In the genomic region with DNA sequence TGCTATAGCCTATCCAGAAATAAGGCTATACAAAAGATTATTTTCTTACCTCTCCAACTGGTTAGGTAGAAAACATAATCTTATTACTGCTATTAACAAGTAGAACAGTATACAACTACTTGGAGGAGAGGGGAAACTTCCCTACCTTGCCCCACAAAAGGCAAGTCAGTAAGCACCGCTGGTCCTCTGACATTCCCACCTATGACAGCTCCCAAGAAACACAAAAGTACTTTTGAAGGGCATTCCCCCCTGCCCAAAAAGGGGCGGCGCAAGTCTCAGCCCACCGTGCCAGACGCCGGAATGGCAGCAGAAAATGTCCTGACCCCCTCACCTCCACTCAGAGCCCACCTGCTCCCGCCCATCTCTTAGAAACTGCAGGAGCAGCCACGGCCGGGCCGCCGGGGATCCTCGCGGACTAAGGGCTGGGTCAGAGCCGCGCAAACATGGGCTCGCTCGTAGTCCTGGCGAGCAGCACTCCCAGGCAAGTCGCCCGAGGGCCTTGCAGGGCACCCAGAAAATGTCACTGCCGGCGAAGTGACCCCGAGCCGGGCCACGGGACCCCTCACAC, we compare ENCODE assay signal across 8 cellular contexts. TPM values are rescaled to one million over a fixed set of nuclear protein-coding genes. Genes with fewer than 3 reads are reported as not detected.
DNase-seq lines count a peak whose midpoint lies in the region; ATAC-seq, FAIRE-seq and TF ChIP-seq lines count a peak whose summit lies in the region.

No MANE protein-coding gene starts in this region.

- no peak for TF ChIP-seq EP300 in ovary (IDR thresholded peaks at IDR 0.05)

- peaks cover 0 to 1% (median 0%) of the 10 kb centered on the region in 7 donors for H3K9me3 Mint-ChIP-seq in CD4-positive, CD25-positive, alpha-beta regulatory T cell

- H3K9me3 ChIP-seq in CD4-positive, CD25-positive, alpha-beta regulatory T cell (ENCODE audit: control insufficient read depth in 2 of 2, low read length in 2 of 2), result no peaks in the 10 kb centered on the region
- H3K9me3 ChIP-seq in ovary, result no peaks in the 10 kb centered on the region

- no peaks in the 10 kb centered on the region for H3K27me3 Mint-ChIP-seq in CD4-positive, CD25-positive, alpha-beta regulatory T cell

- TF ChIP-seq CTCF in WI38 (IDR thresholded peaks at IDR 0.05; ENCODE audit: low read depth, low read length) (no peak), ovary (IDR thresholded peaks at IDR 0.05) (no peak)

- 0% methylated on average over 25 of the region's 25 CpGs for WGBS in ovary, 3 donors

- H3K4me3 ChIP-seq in CD4-positive, CD25-positive, alpha-beta regulatory T cell (ENCODE audit: low read depth, low read length), result peak overlapping the region; percentile 90
- H3K4me3 ChIP-seq in WI38 (ENCODE audit: low read depth, low read length) (peak overlapping the region; percentile 95), ovary (peak overlapping the region; percentile 93)

- peaks cover 9% of the 10 kb centered on the region for H3K36me3 Mint-ChIP-seq in CD4-positive, CD25-positive, alpha-beta regulatory T cell

- H3K4me3 Mint-ChIP-seq in CD4-positive, CD25-positive, alpha-beta regulatory T cell, result peak overlapping the region; percentile 96 to 100 (median 98)

- peak; percentile 3 to 29 (median 9) for DNase-seq in CD4-positive, CD25-positive, alpha-beta regulatory T cell
- DNase-seq in glomerular visceral epithelial cell (ENCODE audit: extremely low spot score) (peak; percentile 9), ovary (peak in 1 of 5 donors; percentile 20), HTR-8/SVneo (ENCODE audit: insufficient read length, low spot score) (no peak), SKM-1 treated with dmso at 0.1 percent for 144 hours (lab: John Stamatoyannopoulos, UW; ENCODE audit: unreplicated experiment) (no peak)

- peak overlapping the region; percentile 66 for H3K27ac ChIP-seq in CD4-positive, CD25-positive, alpha-beta regulatory T cell (ENCODE audit: insufficient read depth, low read length, poor library complexity, severe bottlenecking)
- peak overlapping the region; percentile 72 to 85 for H3K27ac ChIP-seq in ovary

- peak overlapping the region; percentile 76 to 96 (median 95) for H3K27ac Mint-ChIP-seq in CD4-positive, CD25-positive, alpha-beta regulatory T cell

- intact Hi-C loops in ovary (cut with DNase I), result no loop called here

- H3K36me3 ChIP-seq in CD4-positive, CD25-positive, alpha-beta regulatory T cell (ENCODE audit: control insufficient read depth, insufficient read depth, low read length), result peaks cover 9% of the 10 kb centered on the region
- no peaks in the 10 kb centered on the region for H3K36me3 ChIP-seq in ovary

- peaks cover 21% of the 10 kb centered on the region for H3K4me1 ChIP-seq in CD4-positive, CD25-positive, alpha-beta regulatory T cell (ENCODE audit: control insufficient read depth, insufficient read depth, low read length, poor library complexity, severe bottlenecking)
- H3K4me1 ChIP-seq in ovary (ENCODE audit: insufficient read depth), result peaks cover 4% of the 10 kb centered on the region

- TF ChIP-seq POLR2A in ovary (IDR thresholded peaks at IDR 0.05), result no peak

- no peak for FAIRE-seq in HTR-8/SVneo (lab: Jason Lieb, UNC)

- peak; percentile 28 to 30 for ATAC-seq in CD4-positive, CD25-positive, alpha-beta regulatory T cell (ENCODE audit: low read depth in 2 of 2)
- ATAC-seq in GM19035 (IDR thresholded peaks at IDR 0.05; ENCODE audit: unreplicated experiment) (peak; percentile 43), HG03159 (IDR thresholded peaks at IDR 0.05; ENCODE audit: unreplicated experiment) (peak; percentile 46)

- no peaks in the 10 kb centered on the region for H3K27me3 ChIP-seq in CD4-positive, CD25-positive, alpha-beta regulatory T cell (ENCODE audit: control insufficient read depth, insufficient read depth, low read length)
- no peaks in the 10 kb centered on the region for H3K27me3 ChIP-seq in ovary

- H3K4me1 Mint-ChIP-seq in CD4-positive, CD25-positive, alpha-beta regulatory T cell, result peaks cover 19 to 42% (median 29%) of the 10 kb centered on the region in 4 donors

RNA-seq across cellular contexts. Expression of a gene that starts 0.4 kb away (rescaled TPM):
- 25.8 TPM for total RNA-seq in CD4-positive, CD25-positive, alpha-beta regulatory T cell
- 10 to 100 TPM; 14.0 to 24.0 (median 17.1) TPM for polyA plus RNA-seq in CD4-positive, CD25-positive, alpha-beta regulatory T cell
- total RNA-seq in ovary, result 10 to 100 TPM; 26.3 to 43.8 (median 37.3) TPM
- polyA plus RNA-seq in ovary, result 10 to 100 TPM; 32.7 to 35.3 TPM

RNA-seq across cellular contexts. Expression of a gene that starts 36.9 kb away (rescaled TPM):
- total RNA-seq in CD4-positive, CD25-positive, alpha-beta regulatory T cell, result 12.2 TPM
- 10 to 100 TPM in 1 of 4 donors, 1 to 10 TPM in 3; 7.7 to 10.4 (median 8.5) TPM for polyA plus RNA-seq in CD4-positive, CD25-positive, alpha-beta regulatory T cell
- 10 to 100 TPM in 3 of 7 donors, 1 to 10 TPM in 4; 6.1 to 11.2 (median 9.7) TPM for total RNA-seq in ovary
- polyA plus RNA-seq in ovary, result 10 to 100 TPM in 1 of 2 donors, 1 to 10 TPM in 1; 9.7 to 11.4 TPM

Comparison
In these comparisons a context has a peak if more than half of its experiments do, and no peak if none do; other contexts are left out.
1. DNase-seq: peak in CD4-positive, CD25-positive, alpha-beta regulatory T cell (3 of 3) and glomerular visceral epithelial cell (single experiment); none in HTR-8/SVneo (single experiment) and SKM-1 treated with dmso at 0.1 percent for 144 hours (single experiment).
2. Peak in every context shown above with its lines, with median percentiles within 50 percentile points of each other: ATAC-seq and H3K4me3 ChIP-seq.